Comparison of ENCODE assay signal across 1 cellular context in the genomic region with DNA sequence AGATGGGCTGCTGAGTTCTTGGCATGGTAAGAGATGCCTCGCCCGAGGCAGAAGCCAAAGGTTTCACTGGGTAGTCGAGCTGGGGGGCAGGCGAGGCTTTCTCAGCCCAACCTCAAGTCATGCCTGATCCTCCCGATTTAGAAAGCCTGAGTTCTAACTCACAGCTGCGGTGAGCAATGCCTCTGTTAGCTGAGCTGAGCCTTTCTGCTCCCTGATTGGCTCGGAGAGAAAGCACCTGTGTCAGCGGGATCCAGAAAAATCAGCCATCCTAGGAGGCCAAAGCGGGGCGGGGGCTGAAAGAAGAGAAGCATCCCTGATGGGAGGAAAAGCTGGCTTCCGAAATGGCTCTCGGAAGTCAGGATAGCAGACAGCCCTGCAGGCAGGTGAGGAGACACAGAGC.
TF ChIP-seq lines count a peak whose summit lies in the region.

No MANE protein-coding gene starts in this region.

TF ChIP-seq in GM23338, 12 proteins besides CTCF, POLR2A, EP300 and RAD21 (continued from another document):
- no peak for TF ChIP-seq ZNF462 (CRISPR knock-in tag; IDR thresholded peaks at IDR 0.05)
- no peak for TF ChIP-seq CREB1 (CRISPR knock-in tag; IDR thresholded peaks at IDR 0.05; ENCODE audit: low read depth)
TF ChIP-seq in GM23338: peak in this region for 0.
